25 cellular contexts compared by ENCODE assay signal in genomic region chr6:52216932-52217331, GRCh38.
A peak's percentile ranks its signal among the peaks of the same experiment; 100 is the strongest.
DNase-seq lines count a peak whose midpoint lies in the region; ATAC-seq and TF ChIP-seq lines count a peak whose summit lies in the region.
"Had no signal": no experiment of that assay in that cellular context is flagged by ENCODE, and none has a peak within 500 bp of the region (broad histone marks: within the 10 kb centered on the region; RNA-seq: fewer than 3 reads in every experiment).

No MANE protein-coding gene starts in this region.

- H4K20me1 ChIP-seq in KMS-11 (ENCODE audit: insufficient read depth), result no peaks in the 10 kb centered on the region

- no peak for TF ChIP-seq CTCF in GM06990 (IDR thresholded peaks at IDR 0.05; ENCODE audit: insufficient read depth, low read length, poor library complexity, severe bottlenecking)
- TF ChIP-seq CTCF in KMS-11 (conservative IDR thresholded peaks at IDR 0.05; ENCODE audit: low read depth, low read length), result no peak

- H3K27me3 ChIP-seq in GM06990 (replicated peaks; ENCODE audit: control insufficient read depth, insufficient read depth, low read length) (no peaks in the 10 kb centered on the region), KMS-11 (ENCODE audit: insufficient read depth, low read depth) (no peaks in the 10 kb centered on the region)

- no peak overlapping the region for H2AFZ ChIP-seq in KMS-11 (ENCODE audit: low read depth)

- peak overlapping the region; percentile 46 for H3K4me2 ChIP-seq in KMS-11

- H3K79me2 ChIP-seq in KMS-11 (ENCODE audit: insufficient read depth, low read depth), result no peaks in the 10 kb centered on the region

- H3K27ac ChIP-seq in KMS-11, result peak overlapping the region; percentile 6; the same call in 1 of the 2 replicates
- H3K27ac ChIP-seq: 22Rv1, epithelial cell of prostate, psoas muscle had no signal

- peak; percentile 11 for DNase-seq in GM06990 (ENCODE audit: extremely low read depth, insufficient read length)
- no peak for DNase-seq in posterior cingulate gyrus
- DNase-seq in NK-92 (lab: John Stamatoyannopoulos, UW; ENCODE audit: unreplicated experiment), result no peak
- no peak for DNase-seq in NCI-H1092 treated with DMSO at 0.1 percent for 48 hours (lab: John Stamatoyannopoulos, UW)
- DNase-seq: activated CD4-positive, alpha-beta memory T cell treated with anti-CD3 and anti-CD28 coated beads for 36 hours; activated CD8-positive, alpha-beta memory T cell treated with anti-CD3 and anti-CD28 coated beads, Interleukin-2, amount 50 U/mL, for 4 hours; activated naive CD4-positive, alpha-beta T cell treated with anti-CD3 and anti-CD28 coated beads for 36 hours; Calu3; DND-41; effector CD4-positive, alpha-beta T cell; glutamatergic neuron; IMR-90; NCI-H1105; NCI-H187 treated with DMSO at 0.1 percent for 48 hours; NCI-H524 treated with DMSO at 0.1 percent for 48 hours; psoas muscle; stimulated activated CD4-positive, alpha-beta T cell treated with anti-CD3 and anti-CD28 coated beads, Interleukin-15, amount 100 ng/mL, for 24 hours; stimulated activated naive CD4-positive, alpha-beta T cell treated with Interleukin-2 at 50 U/mL for 16 hours; T-helper 1 cell had no signal

- peaks cover 84% of the 10 kb centered on the region for H3K4me1 ChIP-seq in KMS-11 (ENCODE audit: low read depth, poor library complexity, severe bottlenecking)
- H3K4me1 ChIP-seq: psoas muscle had no signal

- intact Hi-C loops in posterior cingulate gyrus (cut with DNase I), result no loop called here

- H3K4me3 ChIP-seq in GM06990 (replicated peaks; ENCODE audit: low read depth, low read length) (no peak overlapping the region), KMS-11 (IDR thresholded peaks at IDR 0.05; ENCODE audit: insufficient read depth, low read depth, low read length) (no peak overlapping the region)
- H3K4me3 ChIP-seq: psoas muscle had no signal

- no peak overlapping the region for H3K9ac ChIP-seq in KMS-11

- ATAC-seq in GM18868 (IDR thresholded peaks at IDR 0.05; ENCODE audit: unreplicated experiment) (peak; percentile 56), HG02610 (IDR thresholded peaks at IDR 0.05; ENCODE audit: unreplicated experiment) (peak; percentile 68), GM21786 (IDR thresholded peaks at IDR 0.05; ENCODE audit: unreplicated experiment) (no peak)
- ATAC-seq: psoas muscle had no signal

- H3K36me3 ChIP-seq in GM06990 (ENCODE audit: control insufficient read depth, insufficient read depth, low read length), result no peaks in the 10 kb centered on the region
- no peaks in the 10 kb centered on the region for H3K36me3 ChIP-seq in KMS-11 (ENCODE audit: insufficient read depth)
